In genomic region chr11:40689823-40690222, GRCh38 we compare ENCODE assay signal across 10 cellular contexts.
"Had no signal": no experiment of that assay in that cellular context is flagged by ENCODE, and none has a peak within 500 bp of the region (broad histone marks: within the 10 kb centered on the region; RNA-seq: fewer than 3 reads in every experiment).

No MANE protein-coding gene starts in this region.

- ATAC-seq: GM23338, HCT116 had no signal

- H3K4me1 Mint-ChIP-seq: IgD-negative memory B cell had no signal

- H3K4me3 Mint-ChIP-seq: GM23338, HFFc6, IgD-negative memory B cell had no signal

- H3K9me3 ChIP-seq: HAP-1 had no signal

- H3K4me2 ChIP-seq: GM23338, KMS-11 had no signal

- H3K4me3 ChIP-seq: GM23338, HAP-1 had no signal

- H3K4me1 ChIP-seq: HAP-1 had no signal

- H3K27ac Mint-ChIP-seq: GM23338, HFFc6, IgD-negative memory B cell had no signal

- DNase-seq: HFFc6, KBM-7 had no signal

- H3K27me3 Mint-ChIP-seq: IgD-negative memory B cell had no signal

- H3K36me3 ChIP-seq: HAP-1 had no signal

- H3K9me3 Mint-ChIP-seq: GM23338, HFFc6 had no signal

- H3K9ac ChIP-seq: KMS-11 had no signal

- H3K36me3 Mint-ChIP-seq: IgD-negative memory B cell had no signal

- H3K27ac ChIP-seq: HL-60, KMS-11 had no signal

- FAIRE-seq: H1, H54 had no signal

- H2AFZ ChIP-seq: GM23338 had no signal
